Comparison of ENCODE assay signal across 8 cellular contexts in genomic region chr10:71725998-71726672, GRCh38. TPM values are rescaled to one million over a fixed set of nuclear protein-coding genes. Genes with fewer than 3 reads are reported as not detected.
DNase-seq lines count a peak whose midpoint lies in the region; ATAC-seq and TF ChIP-seq lines count a peak whose summit lies in the region.

No MANE protein-coding gene starts in this region.

- peak overlapping the region; percentile 65 for H3K4me3 Mint-ChIP-seq in activated naive CD8-positive, alpha-beta T cell treated with anti-CD3 and anti-CD28 coated beads, Interleukin-2, amount 10 ng/mL, durations not matched to agents 7 days and 5 days
- H3K4me3 Mint-ChIP-seq in memory B cell, result no peak overlapping the region

- H3K27ac ChIP-seq in Peyer's patch (peak overlapping the region; percentile 81 to 93 (median 86)), thyroid gland (peak overlapping the region; percentile 93 to 96 (median 96))

- H3K4me3 ChIP-seq in Peyer's patch, result no peak overlapping the region
- no peak overlapping the region for H3K4me3 ChIP-seq in thyroid gland (replicated peaks in 1 of 3)

- H3K4me1 ChIP-seq in Peyer's patch (peaks cover 19 to 52% (median 48%) of the 10 kb centered on the region in 4 donors), thyroid gland (peaks cover 23 to 42% of the 10 kb centered on the region in 2 donors)

- H3K9me3 Mint-ChIP-seq in activated naive CD8-positive, alpha-beta T cell treated with anti-CD3 and anti-CD28 coated beads, Interleukin-2, amount 10 ng/mL, durations not matched to agents 7 days and 5 days, result no peaks in the 10 kb centered on the region
- H3K9me3 Mint-ChIP-seq in memory B cell, result no peaks in the 10 kb centered on the region

- no peaks in the 10 kb centered on the region for H3K9me3 ChIP-seq in Peyer's patch
- H3K9me3 ChIP-seq in thyroid gland, result no peaks in the 10 kb centered on the region

- H3K27me3 ChIP-seq in Peyer's patch (no peaks in the 10 kb centered on the region), thyroid gland (no peaks in the 10 kb centered on the region)

- TF ChIP-seq POLR2A in Peyer's patch (IDR thresholded peaks at IDR 0.05) (no peak), thyroid gland (IDR thresholded peaks at IDR 0.05) (no peak)

- TF ChIP-seq CTCF in GM12873 (IDR thresholded peaks at IDR 0.05; ENCODE audit: insufficient read depth, low read depth, low read length, missing control alignments) (peak; percentile 66), Peyer's patch (IDR thresholded peaks at IDR 0.05) (peak; percentile 34 to 51 (median 42)), thyroid gland (IDR thresholded peaks at IDR 0.05) (no peak)

- ATAC-seq in activated naive CD8-positive, alpha-beta T cell treated with anti-CD3 and anti-CD28 coated beads, Interleukin-2, amount 10 ng/mL, durations not matched to agents 7 days and 5 days (ENCODE audit: low read depth), result peak; percentile 5
- ATAC-seq in memory B cell (ENCODE audit: low read depth), result no peak

- H3K27ac Mint-ChIP-seq in activated naive CD8-positive, alpha-beta T cell treated with anti-CD3 and anti-CD28 coated beads, Interleukin-2, amount 10 ng/mL, durations not matched to agents 7 days and 5 days, result peak overlapping the region; percentile 97
- peak overlapping the region; percentile 88 for H3K27ac Mint-ChIP-seq in memory B cell

- WGBS in thyroid gland, 2 donors, result 66 to 74% methylated on average over 5 to 9 of the region's 9 CpGs

- H3K36me3 Mint-ChIP-seq in activated naive CD8-positive, alpha-beta T cell treated with anti-CD3 and anti-CD28 coated beads, Interleukin-2, amount 10 ng/mL, durations not matched to agents 7 days and 5 days, result peaks cover 2% of the 10 kb centered on the region
- no peaks in the 10 kb centered on the region for H3K36me3 Mint-ChIP-seq in memory B cell

- H3K27me3 Mint-ChIP-seq in activated naive CD8-positive, alpha-beta T cell treated with anti-CD3 and anti-CD28 coated beads, Interleukin-2, amount 10 ng/mL, durations not matched to agents 7 days and 5 days, result no peaks in the 10 kb centered on the region
- no peaks in the 10 kb centered on the region for H3K27me3 Mint-ChIP-seq in memory B cell

- POLR2A ChIA-PET in activated naive CD8-positive, alpha-beta T cell treated with anti-CD3 and anti-CD28 coated beads, Interleukin-2, amount 10 ng/mL, durations not matched to agents 7 days and 5 days (lab: Charles Lee), result interaction anchor here (2.0 to 11.6 kb wide), 8 partner anchors 10 to 47 kb away, joined by 8 to 138 read pairs (median 34); partner anchors contain the start of gene VSIR

- DNase-seq in Peyer's patch (peak in 2 of 3 donors; percentile 73 to 78), memory B cell (ENCODE audit: low spot score in 2 of 2) (no peak), thyroid gland (no peak), NCI-H2107 treated with DMSO at 0.1 percent for 48 hours (lab: John Stamatoyannopoulos, UW; ENCODE audit: unreplicated experiment) (no peak), posterior cingulate gyrus (no peak), cardiac septum (ENCODE audit: low spot score) (no peak)
- DNase-seq in activated naive CD8-positive, alpha-beta T cell treated with anti-CD3 and anti-CD28 coated beads, Interleukin-2, amount 10 ng/mL, durations not matched to agents 7 days and 5 days, result peak; percentile 58

- H3K36me3 ChIP-seq in Peyer's patch (no peaks in the 10 kb centered on the region), thyroid gland (no peaks in the 10 kb centered on the region)

- intact Hi-C loops in thyroid gland (cut with DNase I), result no loop called here
- intact Hi-C loops in posterior cingulate gyrus (cut with DNase I), result no loop called here
- intact Hi-C loops in cardiac septum (cut with DNase I), result loop anchor here (5.0 kb wide), 1 partner anchor 46 kb away; the partner anchor contains the start of gene VSIR

- H3K4me1 Mint-ChIP-seq in activated naive CD8-positive, alpha-beta T cell treated with anti-CD3 and anti-CD28 coated beads, Interleukin-2, amount 10 ng/mL, durations not matched to agents 7 days and 5 days, result peaks cover 56% of the 10 kb centered on the region
- H3K4me1 Mint-ChIP-seq in memory B cell, result peaks cover 45% of the 10 kb centered on the region

RNA-seq across cellular contexts. Expression of gene C10orf105, which starts 6.6 kb away (rescaled TPM):
- under 1 TPM in 1 of 4 donors, not detected in 3; 0.27 TPM for total RNA-seq in Peyer's patch
- total RNA-seq in activated naive CD8-positive, alpha-beta T cell treated with anti-CD3 and anti-CD28 coated beads, Interleukin-2, amount 10 ng/mL, durations not matched to agents 7 days and 5 days, result under 1 TPM; 0.17 to 0.30 TPM
- not detected for total RNA-seq in thyroid gland
- not detected for total RNA-seq in cardiac septum

RNA-seq across cellular contexts. Expression of gene VSIR, which starts 47.2 kb away (rescaled TPM):
- total RNA-seq in Peyer's patch (100 to 1,000 TPM in 3 of 4 donors, 10 to 100 TPM in 1; 38.0 to 169 (median 127) TPM), thyroid gland (10 to 100 TPM; 20.0 to 27.2 (median 21.3) TPM), cardiac septum (63.0 TPM)
- 100 to 1,000 TPM; 124 to 125 TPM for total RNA-seq in activated naive CD8-positive, alpha-beta T cell treated with anti-CD3 and anti-CD28 coated beads, Interleukin-2, amount 10 ng/mL, durations not matched to agents 7 days and 5 days

Comparison
In these comparisons a context has a peak if more than half of its experiments do, and no peak if none do; other contexts are left out.
1. CTCF ChIP-seq: peak in GM12873 (single experiment) and Peyer's patch (6 of 6); none in thyroid gland (0 of 6).
2. DNase-seq: peak in Peyer's patch (2 of 3) and activated naive CD8-positive, alpha-beta T cell treated with anti-CD3 and anti-CD28 coated beads, Interleukin-2, amount 10 ng/mL, durations not matched to agents 7 days and 5 days (single experiment); none in memory B cell (0 of 2), thyroid gland (0 of 2), NCI-H2107 treated with DMSO at 0.1 percent for 48 hours (single experiment), posterior cingulate gyrus (0 of 10) and cardiac septum (single experiment).